Comparison of ENCODE assay signal across 22 cellular contexts in the genomic region with DNA sequence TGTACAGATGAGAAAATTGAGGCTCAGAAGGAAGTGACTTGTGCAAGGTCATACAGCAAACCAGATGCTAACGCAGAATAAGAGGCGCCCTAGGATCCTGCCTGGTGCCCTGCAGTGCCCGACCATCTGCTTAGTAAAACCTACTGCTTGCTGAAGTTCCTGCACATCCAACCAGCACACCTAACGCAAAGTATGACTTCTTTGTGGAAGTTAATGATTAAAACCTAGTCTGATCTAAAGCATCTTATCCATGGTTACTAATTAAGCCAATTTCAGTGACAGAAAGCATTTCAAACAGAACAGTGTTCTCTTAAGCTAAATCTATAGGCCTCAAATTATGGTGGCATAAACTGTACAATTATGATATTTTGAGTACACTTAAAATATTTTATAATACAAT. TPM values are rescaled to one million over a fixed set of nuclear protein-coding genes. Genes with fewer than 3 reads are reported as not detected.
DNase-seq lines count a peak whose midpoint lies in the region; ATAC-seq, FAIRE-seq and TF ChIP-seq lines count a peak whose summit lies in the region.
"Had no signal": no experiment of that assay in that cellular context is flagged by ENCODE, and none has a peak within 500 bp of the region (broad histone marks: within the 10 kb centered on the region; RNA-seq: fewer than 3 reads in every experiment).

No MANE protein-coding gene starts in this region.

- H3K27ac ChIP-seq in A549 = no peak overlapping the region
- peak overlapping the region; percentile 76 for H3K27ac ChIP-seq in hepatocyte
- H3K27ac ChIP-seq: adrenal gland; BLaER1 treated with 17β-estradiol and CSF1 and Interleukin-3, amounts not matched to agents 10 nM and 100 nM; breast epithelium; dorsolateral prefrontal cortex; neutrophil; SJCRH30; uterus had no signal

- H3K4me3 ChIP-seq in A549 = no peak overlapping the region
- H3K4me3 ChIP-seq in hepatocyte = no peak overlapping the region
- H3K4me3 ChIP-seq in mucosa of descending colon = no peak overlapping the region
- H3K4me3 ChIP-seq: adrenal gland; BLaER1 treated with 17β-estradiol and CSF1 and Interleukin-3, amounts not matched to agents 10 nM and 100 nM; breast epithelium; dorsolateral prefrontal cortex; SJCRH30; uterus had no signal

- CTCF ChIA-PET in A549 (lab: Yijun Ruan, JAX) = no interaction called here

- POLR2A ChIA-PET in A549 (lab: Yijun Ruan, JAX) = no interaction called here

- WGBS in A549 (ENCODE audit: missing lambda C conversion rate) = 43% methylated on average over 4 of the region's 4 CpGs
- WGBS in hepatocyte (ENCODE audit: low lambda C conversion rate, missing lambda C conversion rate) = 59% methylated on average over 4 of the region's 4 CpGs

- no peaks in the 10 kb centered on the region for H4K20me1 ChIP-seq in hepatocyte (ENCODE audit: insufficient read depth, poor library complexity, severe bottlenecking)

- no peak for FAIRE-seq in A549 (lab: Jason Lieb, UNC)
- FAIRE-seq: G401.6, keratinocyte had no signal

- H3K9me3 ChIP-seq in A549 = no peaks in the 10 kb centered on the region
- H3K9me3 ChIP-seq in hepatocyte (ENCODE audit: low read depth) = no peaks in the 10 kb centered on the region
- no peaks in the 10 kb centered on the region for H3K9me3 ChIP-seq in mucosa of descending colon
- H3K9me3 ChIP-seq: adrenal gland; BLaER1 treated with 17β-estradiol and CSF1 and Interleukin-3, amounts not matched to agents 10 nM and 100 nM; breast epithelium; neutrophil; SJCRH30; uterus had no signal

- TF ChIP-seq CTCF in A549 (IDR thresholded peaks at IDR 0.05) = no peak
- no peak for TF ChIP-seq CTCF in hepatocyte (IDR thresholded peaks at IDR 0.05; ENCODE audit: poor library complexity)
- peak; percentile 5 for TF ChIP-seq CTCF in mucosa of descending colon (IDR thresholded peaks at IDR 0.05)

- H3K27me3 ChIP-seq in hepatocyte = no peaks in the 10 kb centered on the region
- H3K27me3 ChIP-seq: adrenal gland; BLaER1 treated with 17β-estradiol and CSF1 and Interleukin-3, amounts not matched to agents 10 nM and 100 nM; breast epithelium; dorsolateral prefrontal cortex; neutrophil; SJCRH30; uterus had no signal

- no peak for TF ChIP-seq POLR2A in A549 (IDR thresholded peaks at IDR 0.05; ENCODE audit: low read length)

- H3K4me2 ChIP-seq in A549 = peak overlapping the region; percentile 47
- H3K4me2 ChIP-seq in hepatocyte = peak overlapping the region; percentile 41
- H3K4me2 ChIP-seq: BLaER1 treated with 17β-estradiol and CSF1 and Interleukin-3, amounts not matched to agents 10 nM and 100 nM had no signal

- no peak for DNase-seq in A549 (ENCODE audit: low read depth in 1 of 2, low spot score in 1 of 2)
- DNase-seq in HuH-7.5 (ENCODE audit: low spot score) = peak; percentile 48
- peak; percentile 52 for DNase-seq in hepatocyte (ENCODE audit: low spot score)
- peak; percentile 56 to 64 (median 60) for DNase-seq in mucosa of descending colon
- no peak for DNase-seq in central memory CD4-positive, alpha-beta T cell
- DNase-seq in stimulated activated CD8-positive, alpha-beta memory T cell treated with anti-CD3 and anti-CD28 coated beads, Interleukin-4, amount 100 ng/mL, for 48 hours = no peak
- DNase-seq in hypothalamus (lab: John Stamatoyannopoulos, UW) = no peak
- no peak for DNase-seq in dermis blood vessel endothelial cell
- DNase-seq: activated CD4-positive, alpha-beta T cell treated with anti-CD3 and anti-CD28 coated beads, Interleukin-2, amount 50 U/mL, for 4 hours; adrenal gland; DMS 273 treated with DMSO at 0.1 percent for 48 hours; dorsolateral prefrontal cortex; HFFc6; NCI-H345; uterus had no signal

- TF ChIP-seq RAD21 in A549 (conservative IDR thresholded peaks at IDR 0.05 in 1 of 2, IDR thresholded peaks at IDR 0.05 in 1 of 2) = no peak

- H3K36me3 ChIP-seq in hepatocyte (replicated peaks; ENCODE audit: insufficient read depth, low read depth) (no peaks in the 10 kb centered on the region), mucosa of descending colon (ENCODE audit: low read depth) (no peaks in the 10 kb centered on the region)
- H3K36me3 ChIP-seq: adrenal gland; BLaER1 treated with 17β-estradiol and CSF1 and Interleukin-3, amounts not matched to agents 10 nM and 100 nM; breast epithelium; neutrophil; SJCRH30; uterus had no signal

- peaks cover 15% of the 10 kb centered on the region for H3K4me1 ChIP-seq in A549
- H3K4me1 ChIP-seq in hepatocyte (ENCODE audit: insufficient read depth) = peaks cover 32% of the 10 kb centered on the region
- peaks cover 21% of the 10 kb centered on the region for H3K4me1 ChIP-seq in mucosa of descending colon (ENCODE audit: low read depth)
- H3K4me1 ChIP-seq: adrenal gland; BLaER1 treated with 17β-estradiol and CSF1 and Interleukin-3, amounts not matched to agents 10 nM and 100 nM; breast epithelium; uterus had no signal

- TF ChIP-seq EP300 in A549 (IDR thresholded peaks at IDR 0.05) = no peak

- no peak overlapping the region for H2AFZ ChIP-seq in hepatocyte

- H3K79me2 ChIP-seq in hepatocyte = no peaks in the 10 kb centered on the region

- intact Hi-C loops in mucosa of descending colon (cut with DNase I, micrococcal nuclease) = no loop called here

- ATAC-seq in A549 (peak in 1 of 2 experiments; percentile 37; a peak in 1 of 6 replicates), mucosa of descending colon (peak; percentile 90)
- ATAC-seq: Panc1 had no signal

- H3K9me2 ChIP-seq in hepatocyte (replicated peaks; ENCODE audit: insufficient read depth) = no peaks in the 10 kb centered on the region

TF ChIP-seq in A549, 52 proteins besides CTCF, POLR2A, EP300 and RAD21:
- TF ChIP-seq HOXB5 (CRISPR knock-in tag; IDR thresholded peaks at IDR 0.05) (no peak), PHF8 (IDR thresholded peaks at IDR 0.05; ENCODE audit: borderline replicate concordance, low read depth) (no peak), ZSCAN20 (CRISPR knock-in tag; IDR thresholded peaks at IDR 0.05) (no peak), BHLHE40 (IDR thresholded peaks at IDR 0.05; ENCODE audit: low read depth, low read length) (no peak)
- TF ChIP-seq, protein P1, sequence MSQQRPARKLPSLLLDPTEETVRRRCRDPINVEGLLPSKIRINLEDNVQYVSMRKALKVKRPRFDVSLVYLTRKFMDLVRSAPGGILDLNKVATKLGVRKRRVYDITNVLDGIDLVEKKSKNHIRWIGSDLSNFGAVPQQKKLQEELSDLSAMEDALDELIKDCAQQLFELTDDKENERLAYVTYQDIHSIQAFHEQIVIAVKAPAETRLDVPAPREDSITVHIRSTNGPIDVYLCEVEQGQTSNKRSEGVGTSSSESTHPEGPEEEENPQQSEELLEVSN (IDR thresholded peaks at IDR 0.05; ENCODE audit: borderline replicate concordance, low read depth) = no peak
- TF ChIP-seq, protein P2, sequence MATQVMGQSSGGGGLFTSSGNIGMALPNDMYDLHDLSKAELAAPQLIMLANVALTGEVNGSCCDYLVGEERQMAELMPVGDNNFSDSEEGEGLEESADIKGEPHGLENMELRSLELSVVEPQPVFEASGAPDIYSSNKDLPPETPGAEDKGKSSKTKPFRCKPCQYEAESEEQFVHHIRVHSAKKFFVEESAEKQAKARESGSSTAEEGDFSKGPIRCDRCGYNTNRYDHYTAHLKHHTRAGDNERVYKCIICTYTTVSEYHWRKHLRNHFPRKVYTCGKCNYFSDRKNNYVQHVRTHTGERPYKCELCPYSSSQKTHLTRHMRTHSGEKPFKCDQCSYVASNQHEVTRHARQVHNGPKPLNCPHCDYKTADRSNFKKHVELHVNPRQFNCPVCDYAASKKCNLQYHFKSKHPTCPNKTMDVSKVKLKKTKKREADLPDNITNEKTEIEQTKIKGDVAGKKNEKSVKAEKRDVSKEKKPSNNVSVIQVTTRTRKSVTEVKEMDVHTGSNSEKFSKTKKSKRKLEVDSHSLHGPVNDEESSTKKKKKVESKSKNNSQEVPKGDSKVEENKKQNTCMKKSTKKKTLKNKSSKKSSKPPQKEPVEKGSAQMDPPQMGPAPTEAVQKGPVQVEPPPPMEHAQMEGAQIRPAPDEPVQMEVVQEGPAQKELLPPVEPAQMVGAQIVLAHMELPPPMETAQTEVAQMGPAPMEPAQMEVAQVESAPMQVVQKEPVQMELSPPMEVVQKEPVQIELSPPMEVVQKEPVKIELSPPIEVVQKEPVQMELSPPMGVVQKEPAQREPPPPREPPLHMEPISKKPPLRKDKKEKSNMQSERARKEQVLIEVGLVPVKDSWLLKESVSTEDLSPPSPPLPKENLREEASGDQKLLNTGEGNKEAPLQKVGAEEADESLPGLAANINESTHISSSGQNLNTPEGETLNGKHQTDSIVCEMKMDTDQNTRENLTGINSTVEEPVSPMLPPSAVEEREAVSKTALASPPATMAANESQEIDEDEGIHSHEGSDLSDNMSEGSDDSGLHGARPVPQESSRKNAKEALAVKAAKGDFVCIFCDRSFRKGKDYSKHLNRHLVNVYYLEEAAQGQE (IDR thresholded peaks at IDR 0.05) = 0 out of 2 replicates have a peak, but pooled peaks have one; percentile 16

RNA-seq across cellular contexts. Expression of gene BEND3, which starts 37.3 kb away (rescaled TPM):
- polyA plus RNA-seq in A549 (2011; rRNA removed) (2.2 and 2.7 TPM in 2 replicates), A549 (2017; fragmentation: RNase III; extraction: RNeasy Plus Mini Kit Qiagen cat#74134 plus additional on column Dnase treatment) (2.3 to 2.7 TPM (median 2.4 TPM) in 3 replicates), hepatocyte (2.2 and 2.7 TPM in 2 replicates)
- 2.1 and 2.9 TPM in 2 replicates for polyA plus RNA-seq in A549 (2012; cell fraction: cytosol; rRNA removed)
- polyA plus RNA-seq in A549 (2012; cell fraction: nucleus; rRNA removed) = 4.4 and 4.7 TPM in 2 replicates
- polyA minus RNA-seq in A549 (2011; rRNA and poly(A)+ RNA removed) = 6.4 and 6.5 TPM in 2 replicates
- total RNA-seq in hepatocyte (4.5 and 5.7 TPM in 2 replicates), mucosa of descending colon (1 to 10 TPM; 3.6 to 6.7 (median 5.3) TPM), dermis blood vessel endothelial cell (1.9 and 3.5 TPM in 2 replicates)

Comparison
In these comparisons a context has a peak if more than half of its experiments do, and no peak if none do; other contexts are left out.
1. DNase-seq: peak in HuH-7.5 (single experiment), hepatocyte (single experiment) and mucosa of descending colon (3 of 3); none in A549 (0 of 2), central memory CD4-positive, alpha-beta T cell (single experiment), stimulated activated CD8-positive, alpha-beta memory T cell treated with anti-CD3 and anti-CD28 coated beads, Interleukin-4, amount 100 ng/mL, for 48 hours (single experiment), hypothalamus (0 of 51) and dermis blood vessel endothelial cell (single experiment).